Comparison of ENCODE assay signal across 25 cellular contexts in the genomic region with DNA sequence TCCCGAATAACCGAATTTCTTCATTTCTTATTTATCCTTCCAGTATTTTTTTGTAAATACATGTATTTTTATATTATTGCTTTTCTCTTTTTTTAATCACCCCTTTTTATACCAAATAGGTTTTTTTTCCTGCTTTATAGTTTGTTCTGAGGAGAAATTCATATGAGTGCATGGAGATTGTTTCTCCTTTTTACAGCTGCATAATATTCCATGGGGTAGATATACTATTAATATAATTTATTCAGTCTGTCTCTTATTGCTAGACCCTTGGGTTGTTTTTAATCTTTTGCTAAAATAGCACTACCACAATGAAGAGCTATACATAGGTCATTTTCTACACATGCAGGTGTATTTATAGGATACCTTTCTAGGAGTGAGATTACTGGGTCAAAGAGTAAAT.
"Had no signal": no experiment of that assay in that cellular context is flagged by ENCODE, and none has a peak within 500 bp of the region (broad histone marks: within the 10 kb centered on the region; RNA-seq: fewer than 3 reads in every experiment).

No MANE protein-coding gene starts in this region.

- H3K4me3 ChIP-seq: cardiac muscle cell had no signal

- H3K27me3 Mint-ChIP-seq: activated B cell treated with CpG ODN at 0.5 μM for 24 hours; activated CD4-positive, alpha-beta memory T cell treated with anti-CD3 and anti-CD28 coated beads for 36 hours; activated CD4-positive, alpha-beta T cell treated with anti-CD3 and anti-CD28 coated beads, Interleukin-2, amount 10 ng/mL, durations not matched to agents 7 days and 5 days; activated naive CD8-positive, alpha-beta T cell; IgD-negative memory B cell had no signal

- H3K36me3 ChIP-seq: cardiac muscle cell, MG63 had no signal

- H3K27me3 ChIP-seq: brain microvascular endothelial cell, cardiac muscle cell, MG63 had no signal

- FAIRE-seq: RCC 7860, TTC549 had no signal

- ATAC-seq: PC-3 had no signal

- H3K9me3 Mint-ChIP-seq: activated B cell treated with CpG ODN at 0.5 μM for 24 hours; activated CD4-positive, alpha-beta memory T cell treated with anti-CD3 and anti-CD28 coated beads for 36 hours; activated CD4-positive, alpha-beta T cell treated with anti-CD3 and anti-CD28 coated beads, Interleukin-2, amount 10 ng/mL, durations not matched to agents 7 days and 5 days; IgD-negative memory B cell; T-helper 1 cell treated with Interleukin-12 subunit alpha and Interleukin-12 subunit beta and Interleukin-4 antibody, amounts not matched to agents 30 μg/mL and 1 μg/mL, for 36 hours had no signal

- H3K9me3 ChIP-seq: MG63 had no signal

- H3K27ac Mint-ChIP-seq: activated naive CD8-positive, alpha-beta T cell had no signal

- H3K27ac ChIP-seq: brain microvascular endothelial cell had no signal

- DNase-seq: activated B cell treated with CpG ODN at 0.5 μM for 24 hours; activated CD4-positive, alpha-beta memory T cell treated with anti-CD3 and anti-CD28 coated beads for 36 hours; activated CD4-positive, alpha-beta T cell treated with anti-CD3 and anti-CD28 coated beads, Interleukin-2, amount 10 ng/mL, durations not matched to agents 7 days and 5 days; activated CD8-positive, alpha-beta memory T cell treated with anti-CD3 and anti-CD28 coated beads for 24 hours; activated naive CD4-positive, alpha-beta T cell; activated T-cell treated with anti-CD3 and anti-CD28 coated beads for 4 hours; brain microvascular endothelial cell; MG63; MV-4-11; NCI-H1092 treated with DMSO at 0.1 percent for 48 hours; NCI-H1417 treated with DMSO at 0.1 percent for 48 hours; NCI-H1694; NCI-H2029; NCI-H345; NCI-H510A treated with DMSO at 0.1 percent for 48 hours; NCI-H69; PC-3; SHP77 treated with DMSO at 0.1 percent for 48 hours; T1000 had no signal
